ENCODE assay signal across 1 cellular context in the genomic region with DNA sequence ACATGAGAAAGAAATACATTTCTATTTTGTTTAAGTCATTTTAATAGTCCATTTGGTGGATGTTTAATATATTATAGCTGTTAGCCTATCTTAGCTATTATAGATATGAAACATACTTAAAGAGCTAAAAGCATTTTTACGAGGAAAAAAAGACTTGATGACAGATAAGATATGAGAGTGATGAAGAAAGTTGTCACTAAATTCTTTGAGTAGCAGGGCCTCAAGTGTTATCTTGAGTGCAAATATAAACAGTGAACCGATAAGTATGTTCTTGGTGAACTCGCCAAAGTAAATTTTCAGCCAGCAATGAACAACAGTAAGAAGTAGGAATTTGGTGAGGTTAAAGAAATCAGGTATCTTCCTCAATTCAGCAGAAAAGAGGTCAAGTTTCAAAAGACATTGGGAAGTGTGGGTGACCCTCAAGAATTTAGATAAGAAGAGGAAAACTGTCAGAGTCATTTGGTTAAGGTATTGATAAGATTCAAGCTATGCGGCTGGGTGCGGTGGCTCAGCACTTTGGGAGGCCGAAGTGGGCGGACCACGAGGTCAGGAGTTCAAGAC.
TF ChIP-seq lines count a peak whose summit lies in the region.

No MANE protein-coding gene starts in this region.

TF ChIP-seq in SK-N-SH, 30 proteins besides CTCF, POLR2A, EP300 and RAD21:
- TF ChIP-seq, protein P1, sequence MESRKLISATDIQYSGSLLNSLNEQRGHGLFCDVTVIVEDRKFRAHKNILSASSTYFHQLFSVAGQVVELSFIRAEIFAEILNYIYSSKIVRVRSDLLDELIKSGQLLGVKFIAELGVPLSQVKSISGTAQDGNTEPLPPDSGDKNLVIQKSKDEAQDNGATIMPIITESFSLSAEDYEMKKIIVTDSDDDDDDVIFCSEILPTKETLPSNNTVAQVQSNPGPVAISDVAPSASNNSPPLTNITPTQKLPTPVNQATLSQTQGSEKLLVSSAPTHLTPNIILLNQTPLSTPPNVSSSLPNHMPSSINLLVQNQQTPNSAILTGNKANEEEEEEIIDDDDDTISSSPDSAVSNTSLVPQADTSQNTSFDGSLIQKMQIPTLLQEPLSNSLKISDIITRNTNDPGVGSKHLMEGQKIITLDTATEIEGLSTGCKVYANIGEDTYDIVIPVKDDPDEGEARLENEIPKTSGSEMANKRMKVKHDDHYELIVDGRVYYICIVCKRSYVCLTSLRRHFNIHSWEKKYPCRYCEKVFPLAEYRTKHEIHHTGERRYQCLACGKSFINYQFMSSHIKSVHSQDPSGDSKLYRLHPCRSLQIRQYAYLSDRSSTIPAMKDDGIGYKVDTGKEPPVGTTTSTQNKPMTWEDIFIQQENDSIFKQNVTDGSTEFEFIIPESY (IDR thresholded peaks at IDR 0.05; ENCODE audit: borderline replicate concordance, low read depth) = no peak
- TF ChIP-seq SIN3A (IDR thresholded peaks at IDR 0.05; ENCODE audit: borderline replicate concordance, low read depth, low read length) = no peak
- TF ChIP-seq, protein P2, sequence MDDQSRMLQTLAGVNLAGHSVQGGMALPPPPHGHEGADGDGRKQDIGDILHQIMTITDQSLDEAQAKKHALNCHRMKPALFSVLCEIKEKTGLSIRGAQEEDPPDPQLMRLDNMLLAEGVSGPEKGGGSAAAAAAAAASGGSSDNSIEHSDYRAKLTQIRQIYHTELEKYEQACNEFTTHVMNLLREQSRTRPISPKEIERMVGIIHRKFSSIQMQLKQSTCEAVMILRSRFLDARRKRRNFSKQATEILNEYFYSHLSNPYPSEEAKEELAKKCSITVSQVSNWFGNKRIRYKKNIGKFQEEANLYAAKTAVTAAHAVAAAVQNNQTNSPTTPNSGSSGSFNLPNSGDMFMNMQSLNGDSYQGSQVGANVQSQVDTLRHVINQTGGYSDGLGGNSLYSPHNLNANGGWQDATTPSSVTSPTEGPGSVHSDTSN (IDR thresholded peaks at IDR 0.05) = no peak
- TF ChIP-seq TEAD4 (IDR thresholded peaks at IDR 0.05; ENCODE audit: borderline replicate concordance, insufficient read depth) = no peak
- TF ChIP-seq POLR2AphosphoS5 (IDR thresholded peaks at IDR 0.05; ENCODE audit: low read depth, low read length) = no peak
- no peak for TF ChIP-seq TCF12 (IDR thresholded peaks at IDR 0.05)
- TF ChIP-seq EZH2phosphoT487 (IDR thresholded peaks at IDR 0.05; ENCODE audit: borderline replicate concordance, low read depth) = no peak
- no peak for TF ChIP-seq YY1 (IDR thresholded peaks at IDR 0.05; ENCODE audit: low read depth)
- no peak for TF ChIP-seq GABPA (IDR thresholded peaks at IDR 0.05; ENCODE audit: low read depth)
- TF ChIP-seq, protein P3, sequence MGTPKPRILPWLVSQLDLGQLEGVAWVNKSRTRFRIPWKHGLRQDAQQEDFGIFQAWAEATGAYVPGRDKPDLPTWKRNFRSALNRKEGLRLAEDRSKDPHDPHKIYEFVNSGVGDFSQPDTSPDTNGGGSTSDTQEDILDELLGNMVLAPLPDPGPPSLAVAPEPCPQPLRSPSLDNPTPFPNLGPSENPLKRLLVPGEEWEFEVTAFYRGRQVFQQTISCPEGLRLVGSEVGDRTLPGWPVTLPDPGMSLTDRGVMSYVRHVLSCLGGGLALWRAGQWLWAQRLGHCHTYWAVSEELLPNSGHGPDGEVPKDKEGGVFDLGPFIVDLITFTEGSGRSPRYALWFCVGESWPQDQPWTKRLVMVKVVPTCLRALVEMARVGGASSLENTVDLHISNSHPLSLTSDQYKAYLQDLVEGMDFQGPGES (IDR thresholded peaks at IDR 0.05; ENCODE audit: low read depth, low read length) = no peak
- TF ChIP-seq GATA2 (CRISPR knock-in tag; IDR thresholded peaks at IDR 0.05) = no peak
- TF ChIP-seq, protein P4, sequence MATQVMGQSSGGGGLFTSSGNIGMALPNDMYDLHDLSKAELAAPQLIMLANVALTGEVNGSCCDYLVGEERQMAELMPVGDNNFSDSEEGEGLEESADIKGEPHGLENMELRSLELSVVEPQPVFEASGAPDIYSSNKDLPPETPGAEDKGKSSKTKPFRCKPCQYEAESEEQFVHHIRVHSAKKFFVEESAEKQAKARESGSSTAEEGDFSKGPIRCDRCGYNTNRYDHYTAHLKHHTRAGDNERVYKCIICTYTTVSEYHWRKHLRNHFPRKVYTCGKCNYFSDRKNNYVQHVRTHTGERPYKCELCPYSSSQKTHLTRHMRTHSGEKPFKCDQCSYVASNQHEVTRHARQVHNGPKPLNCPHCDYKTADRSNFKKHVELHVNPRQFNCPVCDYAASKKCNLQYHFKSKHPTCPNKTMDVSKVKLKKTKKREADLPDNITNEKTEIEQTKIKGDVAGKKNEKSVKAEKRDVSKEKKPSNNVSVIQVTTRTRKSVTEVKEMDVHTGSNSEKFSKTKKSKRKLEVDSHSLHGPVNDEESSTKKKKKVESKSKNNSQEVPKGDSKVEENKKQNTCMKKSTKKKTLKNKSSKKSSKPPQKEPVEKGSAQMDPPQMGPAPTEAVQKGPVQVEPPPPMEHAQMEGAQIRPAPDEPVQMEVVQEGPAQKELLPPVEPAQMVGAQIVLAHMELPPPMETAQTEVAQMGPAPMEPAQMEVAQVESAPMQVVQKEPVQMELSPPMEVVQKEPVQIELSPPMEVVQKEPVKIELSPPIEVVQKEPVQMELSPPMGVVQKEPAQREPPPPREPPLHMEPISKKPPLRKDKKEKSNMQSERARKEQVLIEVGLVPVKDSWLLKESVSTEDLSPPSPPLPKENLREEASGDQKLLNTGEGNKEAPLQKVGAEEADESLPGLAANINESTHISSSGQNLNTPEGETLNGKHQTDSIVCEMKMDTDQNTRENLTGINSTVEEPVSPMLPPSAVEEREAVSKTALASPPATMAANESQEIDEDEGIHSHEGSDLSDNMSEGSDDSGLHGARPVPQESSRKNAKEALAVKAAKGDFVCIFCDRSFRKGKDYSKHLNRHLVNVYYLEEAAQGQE (IDR thresholded peaks at IDR 0.05; ENCODE audit: low read depth, low read length) = no peak
- no peak for TF ChIP-seq ELF1 (IDR thresholded peaks at IDR 0.05)
- TF ChIP-seq FOXJ3 (CRISPR knock-in tag; IDR thresholded peaks at IDR 0.05) = no peak
